In the genomic region with DNA sequence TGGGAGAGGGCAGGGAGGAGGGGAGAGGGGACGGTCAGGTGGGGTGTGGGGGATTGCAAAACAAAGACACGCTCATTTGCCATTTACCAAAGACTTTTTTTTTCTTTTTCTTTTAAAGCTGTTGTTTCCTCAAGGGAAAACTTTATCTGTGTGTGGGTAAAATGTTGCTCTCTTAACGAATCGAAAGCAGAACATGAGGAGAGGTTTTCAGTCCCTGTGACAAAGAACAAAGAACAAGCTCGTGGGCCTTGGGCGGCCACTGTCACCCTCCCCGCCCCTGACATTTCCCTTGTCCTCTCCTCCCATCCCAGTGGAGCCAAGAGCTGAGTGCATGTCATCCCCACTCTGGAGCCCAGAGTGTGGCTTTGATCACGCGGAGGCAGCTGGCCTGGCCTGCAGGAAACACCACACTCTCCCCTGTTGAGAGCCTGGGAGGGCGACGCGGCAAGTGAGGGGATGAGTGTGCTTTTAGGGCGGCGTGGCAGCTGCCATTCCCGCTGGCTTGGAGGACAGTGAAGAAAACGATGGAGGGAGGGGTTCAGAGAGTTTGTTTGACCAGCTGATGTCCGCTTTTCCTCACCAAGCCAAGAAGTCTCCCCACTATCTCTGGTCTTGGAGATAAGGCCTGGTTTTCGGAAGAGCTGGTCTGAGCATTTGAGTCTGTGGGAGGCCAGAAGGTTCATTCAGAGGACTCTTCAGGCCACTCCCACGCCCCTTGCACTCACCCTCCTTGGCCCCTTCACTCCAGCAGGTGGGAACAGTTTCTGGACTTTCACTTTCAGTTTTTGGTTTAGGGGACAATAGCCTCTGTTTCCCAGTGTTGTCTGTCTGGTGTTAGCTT, we compare ENCODE assay signal across 8 cellular contexts. TPM values are rescaled to one million over a fixed set of nuclear protein-coding genes. Genes with fewer than 3 reads are reported as not detected.
DNase-seq lines count a peak whose midpoint lies in the region; ATAC-seq, FAIRE-seq and TF ChIP-seq lines count a peak whose summit lies in the region.

No MANE protein-coding gene starts in this region.

- no peaks in the 10 kb centered on the region for H3K27me3 ChIP-seq in GM12878 (replicated peaks in 1 of 2; ENCODE audit: control insufficient read depth in 2 of 2, insufficient read depth in 2 of 2, low read length in 1 of 2)
- H3K27me3 ChIP-seq in lower lobe of right lung (ENCODE audit: low read depth) = no peaks in the 10 kb centered on the region
- H3K27me3 ChIP-seq in suprapubic skin = no peaks in the 10 kb centered on the region

- CTCF ChIA-PET in GM12878 (lab: Yijun Ruan, JAX) = interaction anchor here (0.6 to 12.8 kb wide), 11 partner anchors 9 to 1125 kb away, joined by 3 to 318 read pairs (median 4); partner anchors contain the start of gene TOP2A

- peak; percentile 76 for TF ChIP-seq POLR2A in GM12878 (IDR thresholded peaks at IDR 0.05; ENCODE audit: low read depth, low read length)
- TF ChIP-seq POLR2A in suprapubic skin (IDR thresholded peaks at IDR 0.05) = peak in 1 of 2 donors; percentile 22

- H2AFZ ChIP-seq in GM12878 (ENCODE audit: control insufficient read depth, low read depth, low read length) = no peak overlapping the region

- no peaks in the 10 kb centered on the region for H3K79me2 ChIP-seq in GM12878 (ENCODE audit: control insufficient read depth, insufficient read depth, low read length)

- no peak for TF ChIP-seq EP300 in GM12878 (IDR thresholded peaks at IDR 0.05; ENCODE audit: borderline replicate concordance in 1 of 2, control insufficient read depth in 1 of 2, low read depth in 2 of 2, low read length in 2 of 2)
- no peak for TF ChIP-seq EP300 in suprapubic skin (IDR thresholded peaks at IDR 0.05)

- peak; percentile 4 for ATAC-seq in GM12878
- peak; percentile 27 to 40 for ATAC-seq in lower lobe of right lung
- no peak for ATAC-seq in GM19452 (IDR thresholded peaks at IDR 0.05; ENCODE audit: unreplicated experiment)

- H3K9me3 ChIP-seq in GM12878 (replicated peaks; ENCODE audit: control insufficient read depth, insufficient read depth, low read length) (no peaks in the 10 kb centered on the region), lower lobe of right lung (no peaks in the 10 kb centered on the region), suprapubic skin (no peaks in the 10 kb centered on the region)

- DNase-seq in COLO668 (lab: John Stamatoyannopoulos, UW; ENCODE audit: unreplicated experiment) (peak; percentile 18), NCI-H345 (lab: John Stamatoyannopoulos, UW) (peak; percentile 51), GM12878 (ENCODE audit: low read depth, low spot score) (no peak), lower lobe of right lung (no peak), suprapubic skin (ENCODE audit: low spot score in 2 of 2) (peak; percentile 90 to 91), GM10266 (ENCODE audit: extremely low spot score) (no peak), NCI-H1694 (lab: John Stamatoyannopoulos, UW) (no peak)

- peak overlapping the region; percentile 36 for H3K4me2 ChIP-seq in GM12878 (ENCODE audit: control insufficient read depth, insufficient read depth)

- TSS peak; percentile 41 for BruUV-seq in GM12878 (replicated peaks; lab: Mats Ljungman, UMichigan)

- SMC1A ChIA-PET in GM12878 (lab: Charles Lee; ENCODE audit: uncharacterized antibody, unreplicated experiment) = interaction anchor here (0.9 to 21.2 kb wide), 12 partner anchors 9 to 174 kb away, joined by 3 to 430 read pairs (median 6); no protein-coding TSS in a partner anchor

- RAD21 ChIA-PET in GM12878 (lab: Charles Lee; ENCODE audit: unreplicated experiment) = interaction anchor here (0.6 to 21.1 kb wide), 10 partner anchors 16 to 62 kb away, joined by 3 to 514 read pairs (median 4); no protein-coding TSS in a partner anchor

- no peak overlapping the region for H3K9ac ChIP-seq in GM12878 (ENCODE audit: control insufficient read depth, insufficient read depth, low read length)

- 54% methylated on average over 17 of the region's 19 CpGs for WGBS in GM12878 (ENCODE audit: insufficient coverage, insufficient replicate concordance, low lambda C conversion rate, missing lambda C conversion rate)
- 61% methylated on average over 19 of the region's 19 CpGs for WGBS in suprapubic skin

- H3K36me3 ChIP-seq in GM12878 (ENCODE audit: control insufficient read depth in 2 of 2, insufficient read depth in 2 of 2, low read length in 1 of 2) (peaks cover 17 to 48% of the 10 kb centered on the region in 2 experiments; a peak in 3 of 4 replicates), lower lobe of right lung (no peaks in the 10 kb centered on the region), suprapubic skin (no peaks in the 10 kb centered on the region)

- intact Hi-C loops in GM12878 (cut with micrococcal nuclease; ENCODE audit: unreplicated experiment) = no loop called here
- intact Hi-C loops in lower lobe of right lung (cut with DNase I) = no loop called here

- H4K20me1 ChIP-seq in GM12878 (ENCODE audit: control insufficient read depth, insufficient read depth) = no peaks in the 10 kb centered on the region; the same call in 1 of the 2 replicates

- H3K27ac ChIP-seq in GM12878 (ENCODE audit: control insufficient read depth, insufficient read depth) (0 out of 2 replicates have a peak overlapping the region, but pooled peaks have one; percentile 19), lower lobe of right lung (peak overlapping the region; percentile 83), suprapubic skin (peak overlapping the region; percentile 92)

- POLR2A ChIA-PET in GM12878 (lab: Charles Lee) = interaction anchor here (0.6 to 5.4 kb wide), 16 partner anchors 9 to 381 kb away, joined by 3 to 39 read pairs (median 7); partner anchors contain the start of gene CCR7

- H3K4me3 ChIP-seq in GM12878 (no peak overlapping the region), lower lobe of right lung (peak overlapping the region; percentile 33), suprapubic skin (peak overlapping the region; percentile 15)

- no peak for TF ChIP-seq RAD21 in GM12878 (IDR thresholded peaks at IDR 0.05; ENCODE audit: insufficient read depth, low read depth, low read length)

- TF ChIP-seq CTCF in GM12878 (IDR thresholded peaks at IDR 0.05 in 2 of 3, conservative IDR thresholded peaks at IDR 0.05 in 1 of 3; ENCODE audit: control insufficient read depth in 2 of 3, extremely low read depth in 1 of 3, insufficient read depth in 1 of 3, low read depth in 3 of 3, low read length in 3 of 3) (no peak), lower lobe of right lung (IDR thresholded peaks at IDR 0.05) (no peak), suprapubic skin (IDR thresholded peaks at IDR 0.05) (no peak), GM10266 (IDR thresholded peaks at IDR 0.05; ENCODE audit: control insufficient read depth, insufficient read depth, low read depth, missing control alignments) (no peak)

- FAIRE-seq in GM12878 (lab: Jason Lieb, UNC) = no peak

- in situ Hi-C loops in GM12878 (cut with MboI) = no loop called here

- H3K4me1 ChIP-seq in GM12878 (ENCODE audit: control insufficient read depth, insufficient read depth, low read length) (peaks cover 27% of the 10 kb centered on the region), lower lobe of right lung (peaks cover 97% of the 10 kb centered on the region), suprapubic skin (peaks cover 89% of the 10 kb centered on the region)

TF ChIP-seq in GM12878, 131 proteins besides CTCF, POLR2A, EP300 and RAD21 (continues in another document):
- no peak for TF ChIP-seq YBX1 (IDR thresholded peaks at IDR 0.05)
- 0 out of 2 replicates have a peak, but pooled peaks have one; percentile 23 for TF ChIP-seq ZNF217 (IDR thresholded peaks at IDR 0.05)
- TF ChIP-seq NRF1 (conservative IDR thresholded peaks at IDR 0.05; ENCODE audit: low read depth, low read length) = no peak
- TF ChIP-seq TAF1 (IDR thresholded peaks at IDR 0.05; ENCODE audit: borderline replicate concordance, low read depth, low read length) = no peak
- no peak for TF ChIP-seq SMAD1 (IDR thresholded peaks at IDR 0.05; ENCODE audit: low read depth, partially characterized antibody)

RNA-seq across cellular contexts. Expression of gene CCR7, which starts 11.4 kb away (rescaled TPM):
- total RNA-seq in GM12878 (2013; cell fraction: nucleolus; rRNA removed) = 1,072 and 1,160 TPM in 2 replicates
- 235 and 242 TPM in 2 replicates for total RNA-seq in GM12878 (2014; rRNA removed)
- total RNA-seq in GM12878 (2014; rRNA removed; fragmentation: Illumina TruSeq; extraction: Trizol) = 131 and 136 TPM in 2 replicates
- 192 and 209 TPM in 2 replicates for total RNA-seq in GM12878 (2021)
- polyA plus RNA-seq in GM12878 (2011; ENCODE audit: low read depth) = 96.4 TPM
- 696 and 1,171 TPM in 2 replicates for polyA plus RNA-seq in GM12878 (2011; rRNA removed)
- polyA plus RNA-seq in GM12878 (2011; cell fraction: cytosol; rRNA removed) = 1,486 and 1,699 TPM in 2 replicates
- 1,140 and 1,750 TPM in 2 replicates for polyA plus RNA-seq in GM12878 (2011; cell fraction: nucleus; rRNA removed)
- polyA plus RNA-seq in GM12878 (2012) = 149 and 215 TPM in 2 replicates
- 171 and 245 TPM in 2 replicates for polyA plus RNA-seq in GM12878 (2014; fragmentation: Illumina TruSeq; extraction: Trizol)
- polyA plus RNA-seq in GM12878 (2014; fragmentation: Nextera tagmentation; extraction: Ambion mirVana) = 100 to 1,000 TPM; 235 to 294 TPM
- polyA plus RNA-seq in GM12878 (2014; rRNA removed) = 258 and 274 TPM in 2 replicates
- 100 to 1,000 TPM; 571 to 606 TPM for polyA plus RNA-seq in GM12878 (2016; fragmentation: Nextera tagmentation; extraction: Ambion mirVana)
- 2,298 and 2,348 TPM in 2 replicates for polyA minus RNA-seq in GM12878 (2011; rRNA and poly(A)+ RNA removed)
- polyA minus RNA-seq in GM12878 (2011; cell fraction: cytosol; rRNA and poly(A)+ RNA removed) = 332 and 352 TPM in 2 replicates
- 378 and 542 TPM in 2 replicates for polyA minus RNA-seq in GM12878 (2011; cell fraction: nucleus; rRNA and poly(A)+ RNA removed)
- total RNA-seq in lower lobe of right lung = 2.2 TPM
- 1 to 10 TPM in 1 of 4 donors, not detected in 3; 1.2 TPM for total RNA-seq in suprapubic skin

RNA-seq across cellular contexts. Expression of gene TNS4, which starts 52.5 kb away (rescaled TPM):
- 1.9 and 3.5 TPM in 2 replicates for total RNA-seq in GM12878 (2013; cell fraction: nucleolus; rRNA removed)
- total RNA-seq in GM12878 (2014; rRNA removed) (0.16 and 0.34 TPM in 2 replicates), GM12878 (2014; rRNA removed; fragmentation: Illumina TruSeq; extraction: Trizol) (0.31 and 0.46 TPM in 2 replicates), GM12878 (2021) (0.90 and 1.0 TPM in 2 replicates), lower lobe of right lung (0.68 TPM), suprapubic skin (1,000 to 10,000 TPM in 2 of 4 donors, 100 to 1,000 TPM in 2; 730 to 1,745 (median 1,078) TPM)
- not detected for polyA plus RNA-seq in GM12878 (2011; ENCODE audit: low read depth)
- polyA plus RNA-seq in GM12878 (2011; rRNA removed) (0.35 and 0.69 TPM in 2 replicates), GM12878 (2014; fragmentation: Illumina TruSeq; extraction: Trizol) (0.49 and 0.85 TPM in 2 replicates), GM12878 (2014; fragmentation: Nextera tagmentation; extraction: Ambion mirVana) (not detected), GM12878 (2014; rRNA removed) (0.67 and 1.2 TPM in 2 replicates), GM12878 (2016; fragmentation: Nextera tagmentation; extraction: Ambion mirVana) (under 1 TPM; 0.10 to 0.79 TPM)
- 0.79 TPM in 2 replicates for polyA plus RNA-seq in GM12878 (2011; cell fraction: cytosol; rRNA removed)
- polyA plus RNA-seq in GM12878 (2011; cell fraction: nucleus; rRNA removed) = 0.39 and 0.61 TPM in 2 replicates
- 0.13 TPM in 1 of 2 replicates, not detected in the other for polyA plus RNA-seq in GM12878 (2012)
- polyA minus RNA-seq in GM12878 (2011; rRNA and poly(A)+ RNA removed) = 1.5 and 4.2 TPM in 2 replicates
- 0.21 and 1.3 TPM in 2 replicates for polyA minus RNA-seq in GM12878 (2011; cell fraction: cytosol; rRNA and poly(A)+ RNA removed)
- 1.2 and 2.5 TPM in 2 replicates for polyA minus RNA-seq in GM12878 (2011; cell fraction: nucleus; rRNA and poly(A)+ RNA removed)

Comparison
In these comparisons a context has a peak if more than half of its experiments do, and no peak if none do; other contexts are left out.
1. DNase-seq: peak in COLO668 (single experiment), NCI-H345 (single experiment) and suprapubic skin (2 of 2); none in GM12878 (single experiment), lower lobe of right lung (single experiment), GM10266 (single experiment) and NCI-H1694 (single experiment).
2. H3K27ac ChIP-seq: peak in every context shown above with its lines; median percentile 92 in suprapubic skin; 83 in lower lobe of right lung; 19 in GM12878.
3. RNA of gene CCR7, which starts 11.4 kb away (total RNA-seq): 131 to 1,160 TPM in GM12878; 2.2 TPM in lower lobe of right lung (single experiment) and 1.2 TPM in suprapubic skin; every median in the first group is over 10 times any median in the second.
4. RNA of gene TNS4, which starts 52.5 kb away (total RNA-seq): 730 to 1,745 TPM in suprapubic skin; 0.68 TPM in lower lobe of right lung (single experiment) and 0.16 to 3.5 TPM in GM12878; every median in the first group is over 100 times any median in the second.